ENCODE assay signal across 1 cellular context in the genomic region with DNA sequence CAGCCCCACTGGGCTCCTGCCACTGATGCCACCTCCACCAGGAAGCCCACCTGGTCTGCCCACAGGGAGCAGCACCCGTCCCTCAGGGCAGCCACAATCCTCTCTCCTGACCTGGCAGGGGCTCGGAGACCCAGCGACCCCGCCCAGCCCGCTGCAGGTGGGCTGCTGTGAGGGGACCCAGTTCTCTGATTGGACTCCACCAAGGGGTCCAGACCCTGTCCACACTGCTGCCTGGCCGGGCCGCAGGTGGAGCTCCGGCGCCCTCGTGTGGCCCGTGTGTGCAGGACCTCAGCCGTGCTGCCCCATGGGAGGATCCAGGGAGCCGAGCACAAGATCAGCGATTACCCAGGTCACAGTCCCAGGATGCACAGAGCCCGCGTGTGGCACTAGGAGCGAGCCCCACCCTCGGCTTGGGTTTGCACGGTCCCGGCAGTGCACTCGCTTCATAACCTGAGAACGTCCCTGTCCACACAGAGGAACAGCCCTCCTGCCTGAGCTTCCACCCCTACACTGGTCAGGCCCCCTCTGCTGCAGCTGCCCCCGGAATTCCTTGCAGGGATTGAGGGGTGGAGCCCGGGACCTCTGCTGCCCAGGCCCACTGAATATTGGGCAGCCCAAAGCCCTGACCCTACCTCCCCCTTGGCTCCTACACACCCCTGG.
TF ChIP-seq lines count a peak whose summit lies in the region.

No MANE protein-coding gene starts in this region.

TF ChIP-seq in HepG2, 621 proteins besides CTCF, POLR2A, EP300 and RAD21 (continued from another document and continues in another):
- TF ChIP-seq, protein P1, sequence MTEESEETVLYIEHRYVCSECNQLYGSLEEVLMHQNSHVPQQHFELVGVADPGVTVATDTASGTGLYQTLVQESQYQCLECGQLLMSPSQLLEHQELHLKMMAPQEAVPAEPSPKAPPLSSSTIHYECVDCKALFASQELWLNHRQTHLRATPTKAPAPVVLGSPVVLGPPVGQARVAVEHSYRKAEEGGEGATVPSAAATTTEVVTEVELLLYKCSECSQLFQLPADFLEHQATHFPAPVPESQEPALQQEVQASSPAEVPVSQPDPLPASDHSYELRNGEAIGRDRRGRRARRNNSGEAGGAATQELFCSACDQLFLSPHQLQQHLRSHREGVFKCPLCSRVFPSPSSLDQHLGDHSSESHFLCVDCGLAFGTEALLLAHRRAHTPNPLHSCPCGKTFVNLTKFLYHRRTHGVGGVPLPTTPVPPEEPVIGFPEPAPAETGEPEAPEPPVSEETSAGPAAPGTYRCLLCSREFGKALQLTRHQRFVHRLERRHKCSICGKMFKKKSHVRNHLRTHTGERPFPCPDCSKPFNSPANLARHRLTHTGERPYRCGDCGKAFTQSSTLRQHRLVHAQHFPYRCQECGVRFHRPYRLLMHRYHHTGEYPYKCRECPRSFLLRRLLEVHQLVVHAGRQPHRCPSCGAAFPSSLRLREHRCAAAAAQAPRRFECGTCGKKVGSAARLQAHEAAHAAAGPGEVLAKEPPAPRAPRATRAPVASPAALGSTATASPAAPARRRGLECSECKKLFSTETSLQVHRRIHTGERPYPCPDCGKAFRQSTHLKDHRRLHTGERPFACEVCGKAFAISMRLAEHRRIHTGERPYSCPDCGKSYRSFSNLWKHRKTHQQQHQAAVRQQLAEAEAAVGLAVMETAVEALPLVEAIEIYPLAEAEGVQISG (CRISPR knock-in tag; IDR thresholded peaks at IDR 0.05) = no peak
- TF ChIP-seq TOPORS (CRISPR knock-in tag; IDR thresholded peaks at IDR 0.05) (no peak), SMARCC2 (IDR thresholded peaks at IDR 0.05) (no peak), ETV6 (CRISPR knock-in tag; conservative IDR thresholded peaks at IDR 0.05) (no peak), SRSF9 (IDR thresholded peaks at IDR 0.05; ENCODE audit: borderline replicate concordance, insufficient read depth, low read depth, low read length, poor library complexity, severe bottlenecking) (no peak), HNRNPK (IDR thresholded peaks at IDR 0.05; ENCODE audit: low read depth, low read length, poor library complexity, severe bottlenecking) (no peak), PRMT3 (CRISPR knock-in tag; IDR thresholded peaks at IDR 0.05; ENCODE audit: borderline replicate concordance, low read depth) (no peak), ZNF629 (CRISPR knock-in tag; conservative IDR thresholded peaks at IDR 0.05) (no peak), ONECUT2 (CRISPR knock-in tag; IDR thresholded peaks at IDR 0.05) (no peak), ZNF3 (CRISPR knock-in tag; IDR thresholded peaks at IDR 0.05) (no peak), SP140L (CRISPR knock-in tag; IDR thresholded peaks at IDR 0.05; ENCODE audit: borderline replicate concordance) (no peak), TAF15 (IDR thresholded peaks at IDR 0.05; ENCODE audit: low read depth, low read length, poor library complexity, severe bottlenecking) (no peak)
- TF ChIP-seq, protein P2, sequence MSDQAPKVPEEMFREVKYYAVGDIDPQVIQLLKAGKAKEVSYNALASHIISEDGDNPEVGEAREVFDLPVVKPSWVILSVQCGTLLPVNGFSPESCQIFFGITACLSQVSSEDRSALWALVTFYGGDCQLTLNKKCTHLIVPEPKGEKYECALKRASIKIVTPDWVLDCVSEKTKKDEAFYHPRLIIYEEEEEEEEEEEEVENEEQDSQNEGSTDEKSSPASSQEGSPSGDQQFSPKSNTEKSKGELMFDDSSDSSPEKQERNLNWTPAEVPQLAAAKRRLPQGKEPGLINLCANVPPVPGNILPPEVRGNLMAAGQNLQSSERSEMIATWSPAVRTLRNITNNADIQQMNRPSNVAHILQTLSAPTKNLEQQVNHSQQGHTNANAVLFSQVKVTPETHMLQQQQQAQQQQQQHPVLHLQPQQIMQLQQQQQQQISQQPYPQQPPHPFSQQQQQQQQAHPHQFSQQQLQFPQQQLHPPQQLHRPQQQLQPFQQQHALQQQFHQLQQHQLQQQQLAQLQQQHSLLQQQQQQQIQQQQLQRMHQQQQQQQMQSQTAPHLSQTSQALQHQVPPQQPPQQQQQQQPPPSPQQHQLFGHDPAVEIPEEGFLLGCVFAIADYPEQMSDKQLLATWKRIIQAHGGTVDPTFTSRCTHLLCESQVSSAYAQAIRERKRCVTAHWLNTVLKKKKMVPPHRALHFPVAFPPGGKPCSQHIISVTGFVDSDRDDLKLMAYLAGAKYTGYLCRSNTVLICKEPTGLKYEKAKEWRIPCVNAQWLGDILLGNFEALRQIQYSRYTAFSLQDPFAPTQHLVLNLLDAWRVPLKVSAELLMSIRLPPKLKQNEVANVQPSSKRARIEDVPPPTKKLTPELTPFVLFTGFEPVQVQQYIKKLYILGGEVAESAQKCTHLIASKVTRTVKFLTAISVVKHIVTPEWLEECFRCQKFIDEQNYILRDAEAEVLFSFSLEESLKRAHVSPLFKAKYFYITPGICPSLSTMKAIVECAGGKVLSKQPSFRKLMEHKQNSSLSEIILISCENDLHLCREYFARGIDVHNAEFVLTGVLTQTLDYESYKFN (CRISPR knock-in tag; conservative IDR thresholded peaks at IDR 0.05) = no peak
- TF ChIP-seq, protein P3, sequence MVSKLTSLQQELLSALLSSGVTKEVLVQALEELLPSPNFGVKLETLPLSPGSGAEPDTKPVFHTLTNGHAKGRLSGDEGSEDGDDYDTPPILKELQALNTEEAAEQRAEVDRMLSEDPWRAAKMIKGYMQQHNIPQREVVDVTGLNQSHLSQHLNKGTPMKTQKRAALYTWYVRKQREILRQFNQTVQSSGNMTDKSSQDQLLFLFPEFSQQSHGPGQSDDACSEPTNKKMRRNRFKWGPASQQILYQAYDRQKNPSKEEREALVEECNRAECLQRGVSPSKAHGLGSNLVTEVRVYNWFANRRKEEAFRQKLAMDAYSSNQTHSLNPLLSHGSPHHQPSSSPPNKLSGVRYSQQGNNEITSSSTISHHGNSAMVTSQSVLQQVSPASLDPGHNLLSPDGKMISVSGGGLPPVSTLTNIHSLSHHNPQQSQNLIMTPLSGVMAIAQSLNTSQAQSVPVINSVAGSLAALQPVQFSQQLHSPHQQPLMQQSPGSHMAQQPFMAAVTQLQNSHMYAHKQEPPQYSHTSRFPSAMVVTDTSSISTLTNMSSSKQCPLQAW (CRISPR knock-in tag; IDR thresholded peaks at IDR 0.05) = peak; percentile 62; the same call in 1 of the 2 replicates
- TF ChIP-seq, protein P4, sequence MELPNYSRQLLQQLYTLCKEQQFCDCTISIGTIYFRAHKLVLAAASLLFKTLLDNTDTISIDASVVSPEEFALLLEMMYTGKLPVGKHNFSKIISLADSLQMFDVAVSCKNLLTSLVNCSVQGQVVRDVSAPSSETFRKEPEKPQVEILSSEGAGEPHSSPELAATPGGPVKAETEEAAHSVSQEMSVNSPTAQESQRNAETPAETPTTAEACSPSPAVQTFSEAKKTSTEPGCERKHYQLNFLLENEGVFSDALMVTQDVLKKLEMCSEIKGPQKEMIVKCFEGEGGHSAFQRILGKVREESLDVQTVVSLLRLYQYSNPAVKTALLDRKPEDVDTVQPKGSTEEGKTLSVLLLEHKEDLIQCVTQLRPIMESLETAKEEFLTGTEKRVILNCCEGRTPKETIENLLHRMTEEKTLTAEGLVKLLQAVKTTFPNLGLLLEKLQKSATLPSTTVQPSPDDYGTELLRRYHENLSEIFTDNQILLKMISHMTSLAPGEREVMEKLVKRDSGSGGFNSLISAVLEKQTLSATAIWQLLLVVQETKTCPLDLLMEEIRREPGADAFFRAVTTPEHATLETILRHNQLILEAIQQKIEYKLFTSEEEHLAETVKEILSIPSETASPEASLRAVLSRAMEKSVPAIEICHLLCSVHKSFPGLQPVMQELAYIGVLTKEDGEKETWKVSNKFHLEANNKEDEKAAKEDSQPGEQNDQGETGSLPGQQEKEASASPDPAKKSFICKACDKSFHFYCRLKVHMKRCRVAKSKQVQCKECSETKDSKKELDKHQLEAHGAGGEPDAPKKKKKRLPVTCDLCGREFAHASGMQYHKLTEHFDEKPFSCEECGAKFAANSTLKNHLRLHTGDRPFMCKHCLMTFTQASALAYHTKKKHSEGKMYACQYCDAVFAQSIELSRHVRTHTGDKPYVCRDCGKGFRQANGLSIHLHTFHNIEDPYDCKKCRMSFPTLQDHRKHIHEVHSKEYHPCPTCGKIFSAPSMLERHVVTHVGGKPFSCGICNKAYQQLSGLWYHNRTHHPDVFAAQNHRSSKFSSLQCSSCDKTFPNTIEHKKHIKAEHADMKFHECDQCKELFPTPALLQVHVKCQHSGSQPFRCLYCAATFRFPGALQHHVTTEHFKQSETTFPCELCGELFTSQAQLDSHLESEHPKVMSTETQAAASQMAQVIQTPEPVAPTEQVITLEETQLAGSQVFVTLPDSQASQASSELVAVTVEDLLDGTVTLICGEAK (IDR thresholded peaks at IDR 0.05) = no peak
- TF ChIP-seq, protein P4 (CRISPR knock-in tag; IDR thresholded peaks at IDR 0.05) = peak; percentile 22; the same call in 1 of the 2 replicates
- TF ChIP-seq, protein P5, sequence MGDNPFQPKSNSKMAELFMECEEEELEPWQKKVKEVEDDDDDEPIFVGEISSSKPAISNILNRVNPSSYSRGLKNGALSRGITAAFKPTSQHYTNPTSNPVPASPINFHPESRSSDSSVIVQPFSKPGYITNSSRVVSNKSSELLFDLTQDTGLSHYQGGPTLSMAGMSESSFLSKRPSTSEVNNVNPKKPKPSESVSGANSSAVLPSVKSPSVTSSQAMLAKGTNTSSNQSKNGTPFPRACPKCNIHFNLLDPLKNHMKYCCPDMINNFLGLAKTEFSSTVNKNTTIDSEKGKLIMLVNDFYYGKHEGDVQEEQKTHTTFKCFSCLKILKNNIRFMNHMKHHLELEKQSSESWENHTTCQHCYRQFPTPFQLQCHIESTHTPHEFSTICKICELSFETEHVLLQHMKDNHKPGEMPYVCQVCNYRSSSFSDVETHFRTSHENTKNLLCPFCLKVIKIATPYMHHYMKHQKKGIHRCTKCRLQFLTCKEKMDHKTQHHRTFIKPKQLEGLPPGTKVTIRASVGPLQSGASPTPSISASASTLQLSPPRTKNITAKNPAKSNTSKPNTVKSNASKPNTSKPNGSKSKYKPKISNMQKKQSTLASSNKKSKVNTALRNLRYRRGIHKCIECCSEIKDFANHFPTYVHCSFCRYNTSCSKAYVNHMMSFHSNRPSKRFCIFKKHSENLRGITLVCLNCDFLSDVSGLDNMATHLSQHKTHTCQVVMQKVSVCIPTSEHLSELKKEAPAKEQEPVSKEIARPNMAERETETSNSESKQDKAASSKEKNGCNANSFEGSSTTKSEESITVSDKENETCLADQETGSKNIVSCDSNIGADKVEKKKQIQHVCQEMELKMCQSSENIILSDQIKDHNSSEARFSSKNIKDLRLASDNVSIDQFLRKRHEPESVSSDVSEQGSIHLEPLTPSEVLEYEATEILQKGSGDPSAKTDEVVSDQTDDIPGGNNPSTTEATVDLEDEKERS (CRISPR knock-in tag; IDR thresholded peaks at IDR 0.05) = no peak
- TF ChIP-seq, protein P6, sequence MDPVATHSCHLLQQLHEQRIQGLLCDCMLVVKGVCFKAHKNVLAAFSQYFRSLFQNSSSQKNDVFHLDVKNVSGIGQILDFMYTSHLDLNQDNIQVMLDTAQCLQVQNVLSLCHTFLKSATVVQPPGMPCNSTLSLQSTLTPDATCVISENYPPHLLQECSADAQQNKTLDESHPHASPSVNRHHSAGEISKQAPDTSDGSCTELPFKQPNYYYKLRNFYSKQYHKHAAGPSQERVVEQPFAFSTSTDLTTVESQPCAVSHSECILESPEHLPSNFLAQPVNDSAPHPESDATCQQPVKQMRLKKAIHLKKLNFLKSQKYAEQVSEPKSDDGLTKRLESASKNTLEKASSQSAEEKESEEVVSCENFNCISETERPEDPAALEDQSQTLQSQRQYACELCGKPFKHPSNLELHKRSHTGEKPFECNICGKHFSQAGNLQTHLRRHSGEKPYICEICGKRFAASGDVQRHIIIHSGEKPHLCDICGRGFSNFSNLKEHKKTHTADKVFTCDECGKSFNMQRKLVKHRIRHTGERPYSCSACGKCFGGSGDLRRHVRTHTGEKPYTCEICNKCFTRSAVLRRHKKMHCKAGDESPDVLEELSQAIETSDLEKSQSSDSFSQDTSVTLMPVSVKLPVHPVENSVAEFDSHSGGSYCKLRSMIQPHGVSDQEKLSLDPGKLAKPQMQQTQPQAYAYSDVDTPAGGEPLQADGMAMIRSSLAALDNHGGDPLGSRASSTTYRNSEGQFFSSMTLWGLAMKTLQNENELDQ (CRISPR knock-in tag; IDR thresholded peaks at IDR 0.05; ENCODE audit: borderline replicate concordance) = no peak
- TF ChIP-seq, protein P7, sequence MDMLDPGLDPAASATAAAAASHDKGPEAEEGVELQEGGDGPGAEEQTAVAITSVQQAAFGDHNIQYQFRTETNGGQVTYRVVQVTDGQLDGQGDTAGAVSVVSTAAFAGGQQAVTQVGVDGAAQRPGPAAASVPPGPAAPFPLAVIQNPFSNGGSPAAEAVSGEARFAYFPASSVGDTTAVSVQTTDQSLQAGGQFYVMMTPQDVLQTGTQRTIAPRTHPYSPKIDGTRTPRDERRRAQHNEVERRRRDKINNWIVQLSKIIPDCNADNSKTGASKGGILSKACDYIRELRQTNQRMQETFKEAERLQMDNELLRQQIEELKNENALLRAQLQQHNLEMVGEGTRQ (IDR thresholded peaks at IDR 0.05; ENCODE audit: low read depth, low read length) = no peak
- TF ChIP-seq, protein P7 (CRISPR knock-in tag; IDR thresholded peaks at IDR 0.05; ENCODE audit: borderline replicate concordance) = no peak
